In genomic region chr11:123254357-123254756, GRCh38 we compare ENCODE assay signal across 27 cellular contexts.
"Had no signal": no experiment of that assay in that cellular context is flagged by ENCODE, and none has a peak within 500 bp of the region (broad histone marks: within the 10 kb centered on the region; RNA-seq: fewer than 3 reads in every experiment).

No MANE protein-coding gene starts in this region.

- H3K4me3 ChIP-seq: ascending aorta, Peyer's patch, SJSA1 had no signal

- DNase-seq: activated CD4-positive, alpha-beta T cell treated with anti-CD3 and anti-CD28 coated beads for 36 hours; activated CD4-positive, alpha-beta T cell treated with anti-CD3 and anti-CD28 coated beads, Interleukin-2, amount 10 ng/mL, durations not matched to agents 7 days and 5 days; activated CD4-positive, alpha-beta T cell treated with anti-CD3 and anti-CD28 coated beads, Interleukin-2, amount 50 U/mL, for 48 hours; activated CD8-positive, alpha-beta T cell treated with anti-CD3 and anti-CD28 coated beads, Interleukin-2, amount 10 ng/mL, durations not matched to agents 7 days and 5 days; activated gamma-delta T cell; activated naive CD4-positive, alpha-beta T cell treated with Interleukin-2 at 50 U/mL for 16 hours; activated naive CD8-positive, alpha-beta T cell treated with anti-CD3 and anti-CD28 coated beads, Interleukin-2, amount 10 ng/mL, durations not matched to agents 7 days and 5 days; activated T-cell treated with anti-CD3 and anti-CD28 coated beads, Interleukin-2, amount 50 U/mL, for 24 hours; amygdala; MM.1S; MV-4-11; NCI-H1092; NCI-H146; NCI-H187; NCI-H2081 treated with DMSO at 0.1 percent for 48 hours; NCI-H345; NCI-H748 treated with DMSO at 0.1 percent for 48 hours; NK-92 treated with Interleukin-12 subunit alpha and Interleukin-12 subunit beta, amount 100 ng/mL, for 24 hours; PC-3; Peyer's patch; RPMI8226; SHP77 treated with DMSO at 0.1 percent for 48 hours; SK-N-SH had no signal

- H3K9ac ChIP-seq: KMS-11, SK-N-SH had no signal

- H3K36me3 ChIP-seq: ascending aorta, Peyer's patch, SJSA1 had no signal

- H3K27me3 ChIP-seq: ascending aorta, Peyer's patch, SJSA1 had no signal

- ATAC-seq: activated CD4-positive, alpha-beta T cell treated with anti-CD3 and anti-CD28 coated beads for 36 hours; activated CD4-positive, CD25-positive, alpha-beta regulatory T cell treated with anti-CD3 and anti-CD28 coated beads, Interleukin-2, amount 50 U/mL, for 24 hours; activated CD8-positive, alpha-beta T cell treated with anti-CD3 and anti-CD28 coated beads, Interleukin-2, amount 10 ng/mL, durations not matched to agents 7 days and 5 days; PC-3 had no signal

- H3K4me1 ChIP-seq: Peyer's patch, SJSA1 had no signal

- H3K9me3 ChIP-seq: ascending aorta, Peyer's patch, SJSA1, SK-N-SH had no signal

- H3K4me2 ChIP-seq: KMS-11, SK-N-SH had no signal

- H3K27ac ChIP-seq: ascending aorta, KMS-11, Peyer's patch, SJSA1 had no signal
